In the genomic region with DNA sequence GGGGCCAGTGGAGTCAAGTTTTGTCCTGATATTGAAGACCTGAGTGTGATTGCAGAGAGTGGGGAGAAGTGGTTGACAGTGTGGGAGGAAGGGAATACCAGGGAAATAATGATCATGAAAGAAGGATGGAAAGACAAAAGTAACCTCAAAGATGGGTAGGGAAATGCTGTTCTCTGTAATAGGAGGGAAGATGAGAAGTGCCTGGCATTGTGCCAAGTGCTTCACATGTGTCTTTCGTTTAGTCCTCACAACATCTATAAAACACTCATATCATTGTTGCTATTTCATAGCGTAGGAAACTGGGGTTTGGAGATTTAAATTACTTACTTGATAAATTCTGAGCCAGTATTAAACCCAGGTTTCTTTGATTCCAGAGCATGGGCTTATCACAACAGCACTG, we compare ENCODE assay signal across 21 cellular contexts.
"Had no signal": no experiment of that assay in that cellular context is flagged by ENCODE, and none has a peak within 500 bp of the region (broad histone marks: within the 10 kb centered on the region; RNA-seq: fewer than 3 reads in every experiment).

No MANE protein-coding gene starts in this region.

- H3K27ac ChIP-seq: gastrocnemius medialis, heart right ventricle, neutrophil, psoas muscle, spleen, tibial artery, upper lobe of left lung, uterus had no signal

- H3K36me3 ChIP-seq: gastrocnemius medialis, heart right ventricle, neutrophil, spleen, tibial artery, upper lobe of left lung, uterus had no signal

- H3K4me3 ChIP-seq: gastrocnemius medialis, heart right ventricle, mucosa of descending colon, psoas muscle, spleen, tibial artery, upper lobe of left lung, uterus had no signal

- H3K27me3 Mint-ChIP-seq: stimulated activated memory B cell treated with anti-CD40 and anti-IgM and Interleukin-4, amounts not matched to agents 10 μg/mL and 1 μg/mL and 100 μg/mL, for 72 hours; stimulated activated naive CD8-positive, alpha-beta T cell treated with anti-CD3 and anti-CD28 coated beads, Interleukin-15, Interleukin-2, amounts not matched to agents 100 ng/mL and 50 ng/mL, for 24 hours had no signal

- H3K4me3 Mint-ChIP-seq: endodermal cell; naive thymus-derived CD8-positive, alpha-beta T cell; stimulated activated memory B cell treated with anti-CD40 and anti-IgM and Interleukin-4, amounts not matched to agents 10 μg/mL and 1 μg/mL and 100 μg/mL, for 72 hours; stimulated activated naive CD8-positive, alpha-beta T cell treated with anti-CD3 and anti-CD28 coated beads, Interleukin-15, Interleukin-2, amounts not matched to agents 100 ng/mL and 50 ng/mL, for 24 hours had no signal

- ATAC-seq: gastrocnemius medialis; heart right ventricle; left lobe of liver; mucosa of descending colon; naive thymus-derived CD8-positive, alpha-beta T cell; psoas muscle; sciatic nerve; stimulated activated memory B cell treated with anti-CD40 and anti-IgM and Interleukin-4, amounts not matched to agents 10 μg/mL and 1 μg/mL and 100 μg/mL, for 72 hours had no signal

- H3K4me1 ChIP-seq: gastrocnemius medialis, heart right ventricle, psoas muscle, spleen, tibial artery, uterus had no signal

- DNase-seq: effector CD4-positive, alpha-beta T cell; endodermal cell; gastrocnemius medialis; heart right ventricle; islet precursor cell; mucosa of descending colon; naive thymus-derived CD8-positive, alpha-beta T cell; psoas muscle; retina; spleen; stimulated activated CD4-positive, alpha-beta T cell treated with anti-CD3 and anti-CD28 coated beads, Interleukin-15, amount 100 ng/mL, for 24 hours; stimulated activated CD4-positive, alpha-beta T cell treated with anti-CD3 and anti-CD28 coated beads, Interleukin-1b, Interleukin-23, amount 100 ng/mL, for 48 hours; stimulated activated CD4-positive, alpha-beta T cell treated with anti-CD3 and anti-CD28 coated beads, Interleukin-4, amount 100 ng/mL, for 24 hours; tibial artery; upper lobe of left lung; uterus had no signal

- H3K36me3 Mint-ChIP-seq: naive thymus-derived CD8-positive, alpha-beta T cell; stimulated activated memory B cell treated with anti-CD40 and anti-IgM and Interleukin-4, amounts not matched to agents 10 μg/mL and 1 μg/mL and 100 μg/mL, for 72 hours had no signal

- H3K27me3 ChIP-seq: gastrocnemius medialis, heart right ventricle, neutrophil, spleen, tibial artery, upper lobe of left lung, uterus had no signal

- H3K27ac Mint-ChIP-seq: endodermal cell; naive thymus-derived CD8-positive, alpha-beta T cell; stimulated activated memory B cell treated with anti-CD40 and anti-IgM and Interleukin-4, amounts not matched to agents 10 μg/mL and 1 μg/mL and 100 μg/mL, for 72 hours; stimulated activated naive CD8-positive, alpha-beta T cell treated with anti-CD3 and anti-CD28 coated beads, Interleukin-15, Interleukin-2, amounts not matched to agents 100 ng/mL and 50 ng/mL, for 24 hours had no signal

- H3K4me1 Mint-ChIP-seq: naive thymus-derived CD8-positive, alpha-beta T cell; stimulated activated memory B cell treated with anti-CD40 and anti-IgM and Interleukin-4, amounts not matched to agents 10 μg/mL and 1 μg/mL and 100 μg/mL, for 72 hours had no signal

- H3K9me3 ChIP-seq: gastrocnemius medialis, heart right ventricle, neutrophil, psoas muscle, spleen, tibial artery, upper lobe of left lung, uterus had no signal

- H3K9me3 Mint-ChIP-seq: endodermal cell had no signal
